ENCODE assay signal across 28 cellular contexts in the genomic region with DNA sequence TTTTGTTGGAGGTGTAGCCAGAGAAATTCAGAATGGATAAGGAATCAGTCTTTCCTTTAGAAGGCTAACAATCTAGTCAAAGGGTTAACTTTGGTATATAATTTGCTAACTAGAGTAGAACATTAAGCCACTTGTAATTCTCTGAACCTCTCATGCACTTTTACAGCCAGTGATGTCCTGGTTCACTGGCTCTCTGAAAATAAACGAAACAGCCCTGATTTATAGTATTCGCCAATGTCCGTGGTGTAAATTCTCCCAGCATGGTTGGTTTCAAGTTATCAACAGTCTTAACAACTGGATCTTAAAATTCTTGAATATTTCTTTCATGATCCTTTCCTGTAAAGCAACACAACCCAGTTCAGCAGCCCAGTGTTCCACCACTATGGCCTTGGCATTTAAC.
"Had no signal": no experiment of that assay in that cellular context is flagged by ENCODE, and none has a peak within 500 bp of the region (broad histone marks: within the 10 kb centered on the region; RNA-seq: fewer than 3 reads in every experiment).

No MANE protein-coding gene starts in this region.

- H3K4me1 ChIP-seq: body of pancreas had no signal

- H3K27me3 Mint-ChIP-seq: activated B cell treated with CpG ODN at 0.5 μM for 24 hours; activated CD8-positive, alpha-beta T cell treated with anti-CD3 and anti-CD28 coated beads for 36 hours; activated naive CD8-positive, alpha-beta T cell; activated T-helper 17 cell treated with anti-CD3 and anti-CD28 coated beads, Interleukin-2, amount 50 U/mL, for 72 hours; T-helper 17 cell had no signal

- ATAC-seq: activated CD4-positive, CD25-positive, alpha-beta regulatory T cell treated with anti-CD3 and anti-CD28 coated beads, Interleukin-2, amount 50 U/mL, for 24 hours; activated CD8-positive, alpha-beta T cell treated with anti-CD3 and anti-CD28 coated beads for 36 hours; activated T-cell treated with anti-CD3 and anti-CD28 coated beads, Interleukin-2, amount 50 U/mL, for 4 hours; activated T-helper 17 cell treated with anti-CD3 and anti-CD28 coated beads, Interleukin-2, amount 50 U/mL, for 72 hours; body of pancreas; esophagus mucosa; T-helper 17 cell had no signal

- H3K4me3 ChIP-seq: body of pancreas had no signal

- H3K27ac ChIP-seq: body of pancreas, epithelial cell of prostate, WERI-Rb-1 had no signal

- H3K36me3 ChIP-seq: WERI-Rb-1 had no signal

- H3K4me1 Mint-ChIP-seq: activated B cell treated with CpG ODN at 0.5 μM for 24 hours; activated T-helper 17 cell treated with anti-CD3 and anti-CD28 coated beads, Interleukin-2, amount 50 U/mL, for 72 hours; T-helper 17 cell had no signal

- H3K4me3 Mint-ChIP-seq: activated B cell treated with CpG ODN at 0.5 μM for 24 hours; activated CD8-positive, alpha-beta T cell treated with anti-CD3 and anti-CD28 coated beads for 36 hours; activated naive CD8-positive, alpha-beta T cell; activated T-cell treated with anti-CD3 and anti-CD28 coated beads, Interleukin-2, amount 50 U/mL, for 4 hours; activated T-helper 17 cell treated with anti-CD3 and anti-CD28 coated beads, Interleukin-2, amount 50 U/mL, for 72 hours; T-helper 17 cell; T-helper 2 cell treated with Interferon-gamma antibody and Interleukin-4, amounts not matched to agents 5 μg/mL and 100 μg/mL, for 36 hours had no signal

- H3K9me3 ChIP-seq: body of pancreas had no signal

- DNase-seq: activated B cell treated with CpG ODN at 0.5 μM for 24 hours; activated CD4-positive, alpha-beta T cell treated with anti-CD3 and anti-CD28 coated beads for 48 hours; activated CD4-positive, alpha-beta T cell treated with anti-CD3 and anti-CD28 coated beads, Interleukin-2, amount 50 U/mL, for 1 hour; activated CD4-positive, alpha-beta T cell treated with anti-CD3 and anti-CD28 coated beads, Interleukin-2, amount 50 U/mL, for 48 hours; activated CD8-positive, alpha-beta memory T cell treated with anti-CD3 and anti-CD28 coated beads for 24 hours; activated CD8-positive, alpha-beta T cell treated with anti-CD3 and anti-CD28 coated beads for 36 hours; activated effector memory CD4-positive, alpha-beta T cell treated with Interleukin-2 at 50 U/mL for 16 hours; activated gamma-delta T cell treated with Interleukin-2 at 50 U/mL for 16 hours; activated naive CD4-positive, alpha-beta T cell treated with anti-CD3 and anti-CD28 coated beads, Interleukin-2, amount 50 U/mL, for 16 hours; activated naive CD4-positive, alpha-beta T cell treated with Interleukin-2 at 50 U/mL for 16 hours; activated T-cell treated with anti-CD3 and anti-CD28 coated beads, Interleukin-2, amount 50 U/mL, for 4 hours; amniotic stem cell; aorta; body of pancreas; caudate nucleus; effector CD8-positive, alpha-beta T cell; foreskin fibroblast; head of caudate nucleus; T-helper 1 cell; T-helper 17 cell; T1000; WERI-Rb-1 had no signal

- H3K27me3 ChIP-seq: body of pancreas had no signal

- H3K27ac Mint-ChIP-seq: activated B cell treated with CpG ODN at 0.5 μM for 24 hours; activated CD8-positive, alpha-beta T cell treated with anti-CD3 and anti-CD28 coated beads for 36 hours; activated naive CD8-positive, alpha-beta T cell; activated T-helper 17 cell treated with anti-CD3 and anti-CD28 coated beads, Interleukin-2, amount 50 U/mL, for 72 hours; T-helper 17 cell; T-helper 2 cell treated with Interferon-gamma antibody and Interleukin-4, amounts not matched to agents 5 μg/mL and 100 μg/mL, for 36 hours had no signal

- H3K36me3 Mint-ChIP-seq: activated naive CD8-positive, alpha-beta T cell had no signal
